23 cellular contexts compared by ENCODE assay signal in the genomic region with DNA sequence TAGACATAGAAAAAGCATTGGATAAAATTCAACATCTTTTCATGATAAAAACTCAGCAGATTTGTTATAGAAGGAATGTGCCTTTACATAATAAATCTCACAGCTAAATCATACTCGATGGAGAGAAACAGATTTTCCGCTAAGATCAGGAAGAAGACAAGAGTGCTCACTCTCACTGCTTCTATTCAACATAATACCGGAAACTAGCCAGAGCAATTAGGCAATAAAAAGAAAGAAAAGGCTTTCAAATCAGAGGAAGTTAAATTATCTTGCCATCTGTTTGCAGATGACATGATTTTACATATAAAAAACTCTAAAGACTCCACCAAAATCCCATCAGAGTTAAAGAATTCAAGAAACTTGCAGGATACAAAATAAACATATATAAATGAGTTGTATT. TPM values are rescaled to one million over a fixed set of nuclear protein-coding genes. Genes with fewer than 3 reads are reported as not detected.
"Had no signal": no experiment of that assay in that cellular context is flagged by ENCODE, and none has a peak within 500 bp of the region (broad histone marks: within the 10 kb centered on the region; RNA-seq: fewer than 3 reads in every experiment).

No MANE protein-coding gene starts in this region.

RNA-seq across cellular contexts. Expression of a gene that starts 3.8 kb away (rescaled TPM):
- total RNA-seq: kidney epithelial cell; left ventricle myocardium inferior; lower leg skin; lung; mesothelial cell of epicardium; mononuclear cell; natural killer cell treated with Interleukin-12 subunit alpha and Interleukin-12 subunit beta and Interleukin-15 and Interleukin-18, amount 100 ng/mL, for 72 hours; omental fat pad; ovary; progenitor cell of endocrine pancreas; pulmonary artery endothelial cell; renal cortical epithelial cell; right atrium auricular region; right lobe of liver; skeletal muscle tissue; stomach; testis; thyroid gland; transverse colon; upper lobe of left lung; urinary bladder; vagina had no signal
- polyA plus RNA-seq: lung, neural cell, ovary, stomach, urinary bladder had no signal

RNA-seq across cellular contexts. Expression of a gene that starts 8.2 kb away (rescaled TPM):
- total RNA-seq: kidney epithelial cell; left ventricle myocardium inferior; lung; mesothelial cell of epicardium; mononuclear cell; natural killer cell treated with Interleukin-12 subunit alpha and Interleukin-12 subunit beta and Interleukin-15 and Interleukin-18, amount 100 ng/mL, for 72 hours; omental fat pad; ovary; progenitor cell of endocrine pancreas; pulmonary artery endothelial cell; right atrium auricular region; right lobe of liver; skeletal muscle tissue; stomach; testis; thyroid gland; transverse colon; upper lobe of left lung; urinary bladder; vagina had no signal
- polyA plus RNA-seq: lung, neural cell, ovary, stomach, urinary bladder had no signal

RNA-seq across cellular contexts. Expression of a gene that starts 26.7 kb away (rescaled TPM):
- total RNA-seq: kidney epithelial cell; left ventricle myocardium inferior; lower leg skin; lung; mesothelial cell of epicardium; natural killer cell treated with Interleukin-12 subunit alpha and Interleukin-12 subunit beta and Interleukin-15 and Interleukin-18, amount 100 ng/mL, for 72 hours; omental fat pad; progenitor cell of endocrine pancreas; pulmonary artery endothelial cell; right atrium auricular region; right lobe of liver; skeletal muscle tissue; stomach; testis; thyroid gland; transverse colon; upper lobe of left lung; urinary bladder; vagina had no signal
- polyA plus RNA-seq: lung, neural cell, ovary, stomach, urinary bladder had no signal
